ENCODE assay signal across 2 cellular contexts in genomic region chr16:87291944-87292343, GRCh38.
TF ChIP-seq lines count a peak whose summit lies in the region.

No MANE protein-coding gene starts in this region.

TF ChIP-seq in HepG2, 621 proteins besides CTCF, POLR2A, EP300 and RAD21:
- TF ChIP-seq ZBTB40 (IDR thresholded peaks at IDR 0.05) (no peak), ZBTB40 (CRISPR knock-in tag; IDR thresholded peaks at IDR 0.05) (no peak), CHCHD3 (CRISPR knock-in tag; IDR thresholded peaks at IDR 0.05) (no peak), RBAK (CRISPR knock-in tag; IDR thresholded peaks at IDR 0.05) (peak; percentile 90), MAFK (conservative IDR thresholded peaks at IDR 0.05 in 1 of 2, IDR thresholded peaks at IDR 0.05 in 1 of 2; ENCODE audit: low read length in 2 of 2) (peak in 1 of 2 experiments; percentile 36; a peak in 2 of 4 replicates)

TF ChIP-seq in K562, 482 proteins besides CTCF, POLR2A, EP300 and RAD21:
- TF ChIP-seq POLR3A (IDR thresholded peaks at IDR 0.05; ENCODE audit: borderline replicate concordance, extremely low read depth, insufficient read depth, insufficient read length) (no peak), CBX3 (IDR thresholded peaks at IDR 0.05; ENCODE audit: borderline replicate concordance in 1 of 2, low read length in 2 of 2) (no peak), BCOR (IDR thresholded peaks at IDR 0.05) (peak; percentile 49; the same call in 1 of the 2 replicates), RBM25 (IDR thresholded peaks at IDR 0.05; ENCODE audit: low read depth, low read length, severe bottlenecking) (peak; percentile 64), KDM1A (IDR thresholded peaks at IDR 0.05) (peak in 1 of 2 experiments; percentile 28; a peak in 1 of 4 replicates)
